Comparison of ENCODE assay signal across 8 cellular contexts in the genomic region with DNA sequence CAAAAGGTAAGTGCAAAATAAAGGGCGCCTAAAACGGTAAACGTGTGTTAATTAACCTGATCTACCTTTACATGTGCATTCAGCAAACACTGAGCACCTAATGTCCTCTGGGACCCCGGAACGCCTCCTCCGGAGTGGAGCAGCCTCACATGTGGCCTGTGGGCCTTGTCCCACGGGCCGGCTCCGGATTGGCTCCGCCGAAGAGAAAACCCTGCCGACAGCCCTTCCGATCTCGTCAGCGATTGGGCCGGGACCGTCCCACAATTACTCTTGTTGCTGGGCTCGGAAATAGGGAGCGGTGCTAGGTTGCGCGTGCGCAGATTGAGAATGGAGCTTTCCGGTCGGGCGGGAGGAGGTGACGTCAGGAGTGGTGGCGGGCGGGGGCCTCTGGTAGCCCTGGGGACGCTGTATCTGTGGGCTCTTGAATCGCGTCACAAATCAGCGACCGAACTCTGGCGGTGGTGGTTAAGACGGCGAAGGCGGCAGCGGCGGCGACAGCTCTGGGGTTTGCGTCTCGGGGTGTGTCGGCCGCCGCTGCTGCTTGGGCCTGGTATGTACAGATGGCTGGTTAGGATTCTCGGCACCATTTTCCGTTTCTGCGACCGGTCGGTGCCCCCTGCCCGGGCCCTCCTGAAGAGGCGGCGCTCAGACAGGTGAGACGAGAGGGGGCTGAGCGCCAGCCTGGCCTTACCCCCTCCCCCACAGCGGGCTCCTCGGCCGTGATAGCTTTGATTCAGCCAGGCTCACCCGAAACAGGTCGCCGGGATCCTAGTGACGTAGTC. TPM values are rescaled to one million over a fixed set of nuclear protein-coding genes. Genes with fewer than 3 reads are reported as not detected.
A peak's percentile ranks its signal among the peaks of the same experiment; 100 is the strongest.
DNase-seq lines count a peak whose midpoint lies in the region; ATAC-seq, FAIRE-seq and TF ChIP-seq lines count a peak whose summit lies in the region.

A gene (plus strand): TSS at position 434 of the 782 bp plus-strand sequence. CDS start 119 bp downstream, at position 553.

- peak within 1 kb of the TSS; percentile 89 for H3K4me3 Mint-ChIP-seq in activated CD8-positive, alpha-beta memory T cell treated with anti-CD3 and anti-CD28 coated beads, Interleukin-2, amount 10 ng/mL, durations not matched to agents 7 days and 5 days
- peak within 1 kb of the TSS; percentile 90 for H3K4me3 Mint-ChIP-seq in memory B cell

- 0 out of 4 replicates have a peak, but pooled peaks of 1 of the 2 experiments have one; percentile 1 for TF ChIP-seq RAD21 in H1 (IDR thresholded peaks at IDR 0.05 in 1 of 2, conservative IDR thresholded peaks at IDR 0.05 in 1 of 2; ENCODE audit: low read depth in 2 of 2, low read length in 2 of 2)

- CTCF ChIA-PET in activated CD8-positive, alpha-beta memory T cell treated with anti-CD3 and anti-CD28 coated beads, Interleukin-2, amount 10 ng/mL, durations not matched to agents 7 days and 5 days (lab: Charles Lee) = interaction anchor here (0.6 to 1.6 kb wide), 9 partner anchors 8 to 87 kb away, joined by 3 to 10 read pairs (median 3); a partner anchor contains a TSS
- CTCF ChIA-PET in H1 (lab: Charles Lee; ENCODE audit: partially characterized antibody) = interaction anchor here (0.6 to 1.6 kb wide), 6 partner anchors 9 to 195 kb away, joined by 3 to 6 read pairs (median 3); no protein-coding TSS in a partner anchor

- H3K14ac ChIP-seq in H1 (ENCODE audit: insufficient read length) = no peak within 1 kb of the TSS

- peaks cover 25 to 79% of the 10 kb centered on the region in 2 experiments for H3K79me2 ChIP-seq in H1 (ENCODE audit: control insufficient read depth in 1 of 2, insufficient read depth in 2 of 2, low read length in 2 of 2)

- DNase-seq in COR-L47 (lab: John Stamatoyannopoulos, UW) (peak; percentile 100), HUDEP-2 (lab: John Stamatoyannopoulos, UW; ENCODE audit: unreplicated experiment in 76 of 76) (peak; percentile 31 to 99 (median 98)), NT2/D1 (ENCODE audit: low read depth, low spot score) (peak; percentile 98), H1 (ENCODE audit: low read depth in 1 of 2, low spot score in 2 of 2) (peak; percentile 97 to 99), memory B cell (ENCODE audit: low spot score in 2 of 2) (peak; percentile 98 to 100)
- DNase-seq in activated CD8-positive, alpha-beta memory T cell treated with anti-CD3 and anti-CD28 coated beads, Interleukin-2, amount 10 ng/mL, durations not matched to agents 7 days and 5 days = peak; percentile 100
- peak; percentile 98 for DNase-seq in stimulated activated CD8-positive, alpha-beta memory T cell treated with anti-CD3 and anti-CD28 coated beads, Interleukin-12 subunit alpha, Interleukin-12 subunit beta, amount 100 ng/mL, for 24 hours (ENCODE audit: extremely low read depth)

- H2BK120ac ChIP-seq in H1 (replicated peaks; ENCODE audit: low read depth, low read length) = no peak within 1 kb of the TSS

- ATAC-seq in GM21381 (IDR thresholded peaks at IDR 0.05; ENCODE audit: unreplicated experiment) = peak; percentile 94
- ATAC-seq in activated CD8-positive, alpha-beta memory T cell treated with anti-CD3 and anti-CD28 coated beads, Interleukin-2, amount 10 ng/mL, durations not matched to agents 7 days and 5 days = peak; percentile 97
- ATAC-seq in memory B cell (ENCODE audit: low read depth) = peak; percentile 87

- no peak within 1 kb of the TSS for H4K5ac ChIP-seq in H1 (ENCODE audit: insufficient read length, low read depth, low read length)

- no peak within 1 kb of the TSS; the same call in 1 of the 2 replicates for H2AK5ac ChIP-seq in H1 (ENCODE audit: low read depth, low read length)

- H3K79me1 ChIP-seq in H1 (ENCODE audit: low read depth, low read length) = peaks cover 12% of the 10 kb centered on the region

- peak within 1 kb of the TSS; percentile 95 for H3K27ac Mint-ChIP-seq in activated CD8-positive, alpha-beta memory T cell treated with anti-CD3 and anti-CD28 coated beads, Interleukin-2, amount 10 ng/mL, durations not matched to agents 7 days and 5 days
- peak within 1 kb of the TSS; percentile 93 for H3K27ac Mint-ChIP-seq in memory B cell

- 2% methylated on average over 62 of the region's 62 CpGs; no CpG with 5 or more reads in 1 of the 2 experiments for WGBS in H1 (ENCODE audit: extremely low coverage in 1 of 2, insufficient coverage in 1 of 2, insufficient read length in 1 of 2, insufficient replicate concordance in 2 of 2, low coverage in 1 of 2, low lambda C conversion rate in 2 of 2, missing lambda C conversion rate in 1 of 2), 2 experiments

- peak within 1 kb of the TSS; percentile 82 for H3K27ac ChIP-seq in H1 (ENCODE audit: low read depth, low read length)

- peak within 1 kb of the TSS; percentile 86 for H3K9ac ChIP-seq in NT2/D1 (ENCODE audit: insufficient read length, low read depth)
- peak within 1 kb of the TSS; percentile 84 to 86 (median 84) for H3K9ac ChIP-seq in H1 (replicated peaks in 1 of 4; ENCODE audit: extremely low read depth in 1 of 4, low read depth in 3 of 4, low read length in 3 of 4)

- H3K4me1 ChIP-seq in NT2/D1 (ENCODE audit: insufficient read depth, insufficient read length) = peaks cover 3% of the 10 kb centered on the region
- H3K4me1 ChIP-seq in H1 (replicated peaks in 1 of 4; ENCODE audit: control insufficient read depth in 3 of 4, insufficient read depth in 4 of 4, low read length in 3 of 4) = peaks cover 0 to 22% (median 9%) of the 10 kb centered on the region in 4 experiments; a peak in 6 of 7 replicates

- no peak within 1 kb of the TSS for H3K23ac ChIP-seq in H1 (ENCODE audit: insufficient read length)

- TF ChIP-seq EP300 in H1 (IDR thresholded peaks at IDR 0.05; ENCODE audit: borderline replicate concordance in 1 of 2, low read depth in 2 of 2, low read length in 2 of 2) = no peak

- H2BK5ac ChIP-seq in H1 (ENCODE audit: low read depth, low read length) = peak within 1 kb of the TSS; percentile 46

- no peak within 1 kb of the TSS for H2BK20ac ChIP-seq in H1 (ENCODE audit: low read length)

- FAIRE-seq in H1 (lab: Jason Lieb, UNC) = peak; percentile 73

- H3K36me3 ChIP-seq in NT2/D1 (ENCODE audit: insufficient read depth, insufficient read length, low read length) = peaks cover 7% of the 10 kb centered on the region
- peaks cover 0 to 6% (median 0%) of the 10 kb centered on the region in 4 experiments; a peak in 2 of 8 replicates for H3K36me3 ChIP-seq in H1 (ENCODE audit: control insufficient read depth in 2 of 4, insufficient read depth in 4 of 4, low read length in 3 of 4)

- no peaks in the 10 kb centered on the region for H3K27me3 Mint-ChIP-seq in activated CD8-positive, alpha-beta memory T cell treated with anti-CD3 and anti-CD28 coated beads, Interleukin-2, amount 10 ng/mL, durations not matched to agents 7 days and 5 days
- H3K27me3 Mint-ChIP-seq in memory B cell = no peaks in the 10 kb centered on the region

- H2BK15ac ChIP-seq in H1 (ENCODE audit: low read length) = peak within 1 kb of the TSS; percentile 46; the same call in 1 of the 2 replicates

- peaks cover 4% of the 10 kb centered on the region for H3K36me3 Mint-ChIP-seq in activated CD8-positive, alpha-beta memory T cell treated with anti-CD3 and anti-CD28 coated beads, Interleukin-2, amount 10 ng/mL, durations not matched to agents 7 days and 5 days
- H3K36me3 Mint-ChIP-seq in memory B cell = peaks cover 2% of the 10 kb centered on the region

- H3K4me2 ChIP-seq in H1 (ENCODE audit: insufficient read depth in 1 of 2, low read depth in 2 of 2, low read length in 2 of 2) = peak within 1 kb of the TSS; percentile 90 to 97

- peaks cover 36% of the 10 kb centered on the region for H3K4me1 Mint-ChIP-seq in activated CD8-positive, alpha-beta memory T cell treated with anti-CD3 and anti-CD28 coated beads, Interleukin-2, amount 10 ng/mL, durations not matched to agents 7 days and 5 days
- H3K4me1 Mint-ChIP-seq in memory B cell = peaks cover 17% of the 10 kb centered on the region

- H3K18ac ChIP-seq in H1 (ENCODE audit: extremely low read depth, low read length) = no peak within 1 kb of the TSS

- no peak within 1 kb of the TSS for H3K56ac ChIP-seq in H1 (replicated peaks; ENCODE audit: insufficient read length, low read depth, low read length)

- H4K8ac ChIP-seq in H1 (ENCODE audit: extremely low read depth, insufficient read depth, low read length) = peak within 1 kb of the TSS; percentile 54

- H3K4me3 ChIP-seq in NT2/D1 (ENCODE audit: insufficient read length, low read depth) (peak within 1 kb of the TSS; percentile 75), H1 (ENCODE audit: extremely low read depth in 1 of 4, insufficient read depth in 2 of 4, low read depth in 3 of 4, low read length in 4 of 4) (peak within 1 kb of the TSS; percentile 75 to 90 (median 84))

- H2BK12ac ChIP-seq in H1 (ENCODE audit: low read depth, low read length) = peak within 1 kb of the TSS; percentile 39; the same call in 1 of the 2 replicates

- POLR2A ChIA-PET in H1 (lab: Charles Lee; ENCODE audit: partially characterized antibody) = interaction anchor here (0.8 to 2.1 kb wide), 10 partner anchors 11 to 351 kb away, joined by 3 to 11 read pairs (median 4); a partner anchor contains a TSS

- H3K27me3 ChIP-seq in NT2/D1 (ENCODE audit: insufficient read depth, insufficient read length) (no peaks in the 10 kb centered on the region), H1 (replicated peaks in 1 of 4; ENCODE audit: control insufficient read depth in 3 of 4, extremely low read depth in 1 of 4, insufficient read depth in 3 of 4, low read length in 3 of 4) (no peaks in the 10 kb centered on the region)

- peaks cover 11% of the 10 kb centered on the region in 2 experiments for H4K20me1 ChIP-seq in H1 (replicated peaks in 1 of 2; ENCODE audit: control insufficient read depth in 1 of 2, insufficient read depth in 2 of 2, low read length in 2 of 2)

- peaks cover 12% of the 10 kb centered on the region for H3K23me2 ChIP-seq in H1 (ENCODE audit: low read depth, low read length)

- H3K9me3 ChIP-seq in NT2/D1 (ENCODE audit: insufficient read depth, low read length) (no peaks in the 10 kb centered on the region), H1 (ENCODE audit: insufficient read depth in 2 of 2, low read depth in 1 of 2, low read length in 1 of 2) (no peaks in the 10 kb centered on the region)

- H4K91ac ChIP-seq in H1 (replicated peaks; ENCODE audit: insufficient read length, low read length) = no peak within 1 kb of the TSS

- TF ChIP-seq CTCF in H1 (IDR thresholded peaks at IDR 0.05; ENCODE audit: control extremely low read depth in 1 of 3, insufficient read depth in 1 of 3, low read depth in 1 of 3, low read length in 3 of 3) = no peak

- no peak within 1 kb of the TSS for H2AFZ ChIP-seq in H1 (ENCODE audit: low read length)

- H3K9me3 Mint-ChIP-seq in activated CD8-positive, alpha-beta memory T cell treated with anti-CD3 and anti-CD28 coated beads, Interleukin-2, amount 10 ng/mL, durations not matched to agents 7 days and 5 days (ENCODE audit: low read depth) = no peaks in the 10 kb centered on the region
- H3K9me3 Mint-ChIP-seq in memory B cell = no peaks in the 10 kb centered on the region

- no peak within 1 kb of the TSS for H3K4ac ChIP-seq in H1 (replicated peaks; ENCODE audit: insufficient read length, low read depth, low read length)

- TF ChIP-seq POLR2A in H1 (IDR thresholded peaks at IDR 0.05; ENCODE audit: control extremely low read depth in 1 of 2, low read depth in 2 of 2, low read length in 2 of 2) = peak; percentile 61 to 78

RNA-seq across cellular contexts. Expression of the gene that starts here (rescaled TPM):
- total RNA-seq in activated CD8-positive, alpha-beta memory T cell treated with anti-CD3 and anti-CD28 coated beads, Interleukin-2, amount 10 ng/mL, durations not matched to agents 7 days and 5 days = 10 to 100 TPM; 28.8 to 31.4 TPM
- total RNA-seq in H1 (2021; fragmentation: NEBNext Ultra II Directional; extraction: Animal tissue kit (Norgen Biotek cat#: 25700)) = 69.3 and 75.5 TPM in 2 replicates
- polyA plus RNA-seq in H1 (2011; rRNA removed) = 25.2 and 27.5 TPM in 2 replicates
- polyA plus RNA-seq in H1 (2011; cell fraction: cytosol; rRNA removed) = 42.9 TPM
- polyA plus RNA-seq in H1 (2011; cell fraction: nucleus; rRNA removed) = 40.0 TPM
- polyA plus RNA-seq in H1 (2012, experiment 1 of 2) = 33.9 to 44.9 TPM (median 40.9 TPM) in 4 replicates
- 4.4 TPM for polyA plus RNA-seq in H1 (2012, experiment 2 of 2)
- 37.4 TPM for polyA plus RNA-seq in H1 (2013, experiment 1 of 2)
- 38.2 TPM for polyA plus RNA-seq in H1 (2013, experiment 2 of 2)
- 83.2 and 93.8 TPM in 2 replicates for polyA minus RNA-seq in H1 (2011; rRNA and poly(A)+ RNA removed)
- polyA minus RNA-seq in H1 (2011; cell fraction: cytosol; rRNA and poly(A)+ RNA removed) = 51.6 TPM
- polyA minus RNA-seq in H1 (2011; cell fraction: nucleus; rRNA and poly(A)+ RNA removed) = 59.4 TPM

Comparison
In these comparisons a context has a peak if more than half of its experiments do, and no peak if none do; other contexts are left out.
1. Peak in every context shown above with its lines: DNase-seq, ATAC-seq, H3K4me3 ChIP-seq and H3K27ac ChIP-seq.